28 cellular contexts compared by ENCODE assay signal in genomic region chr9:124398191-124398590, GRCh38. TPM values are rescaled to one million over a fixed set of nuclear protein-coding genes. Genes with fewer than 3 reads are reported as not detected.
"Had no signal": no experiment of that assay in that cellular context is flagged by ENCODE, and none has a peak within 500 bp of the region (broad histone marks: within the 10 kb centered on the region; RNA-seq: fewer than 3 reads in every experiment).

No MANE protein-coding gene starts in this region.

- H3K27ac ChIP-seq: epithelial cell of prostate, esophagus squamous epithelium, left ventricle myocardium inferior, right lobe of liver, testis, transverse colon, VCaP had no signal

- H3K9me3 ChIP-seq: esophagus squamous epithelium, left ventricle myocardium inferior, right lobe of liver, testis, transverse colon had no signal

- DNase-seq: activated CD4-positive, alpha-beta memory T cell treated with anti-CD3 and anti-CD28 coated beads, Interleukin-2, amount 10 ng/mL, durations not matched to agents 7 days and 5 days; activated CD4-positive, alpha-beta T cell treated with anti-CD3 and anti-CD28 coated beads, Interleukin-2, amount 10 ng/mL, durations not matched to agents 24 days and 14 days; activated naive CD8-positive, alpha-beta T cell treated with anti-CD3 and anti-CD28 coated beads, Interleukin-2, amount 50 U/mL, for 24 hours; activated T-cell treated with anti-CD3 and anti-CD28 coated beads, Interleukin-2, amount 50 U/mL, for 4 hours; dermis blood vessel endothelial cell; effector CD4-positive, alpha-beta T cell; esophagus squamous epithelium; left ventricle myocardium inferior; naive B cell; right lobe of liver; stimulated activated CD4-positive, alpha-beta T cell treated with anti-CD3 and anti-CD28 coated beads, Interleukin-2, amount 100 ng/mL, for 48 hours; stimulated activated naive CD8-positive, alpha-beta T cell treated with anti-CD3 and anti-CD28 coated beads, Interleukin-15, Interleukin-2, amounts not matched to agents 100 U/mL and 50 U/mL, for 24 hours; T-cell; testis; transverse colon had no signal

- H3K4me3 ChIP-seq: esophagus squamous epithelium, left ventricle myocardium inferior, lung, right lobe of liver, testis, transverse colon had no signal

- H3K27me3 Mint-ChIP-seq: activated CD4-positive, alpha-beta memory T cell treated with anti-CD3 and anti-CD28 coated beads, Interleukin-2, amount 10 ng/mL, durations not matched to agents 7 days and 5 days; activated CD4-positive, alpha-beta T cell treated with anti-CD3 and anti-CD28 coated beads, Interleukin-2, amount 10 ng/mL, durations not matched to agents 24 days and 14 days; activated naive CD4-positive, alpha-beta T cell treated with anti-CD3 and anti-CD28 coated beads, Interleukin-2, amount 50 U/mL, for 24 hours; activated naive CD8-positive, alpha-beta T cell treated with anti-CD3 and anti-CD28 coated beads, Interleukin-2, amount 50 U/mL, for 24 hours; naive B cell; T-cell had no signal

- H3K27me3 ChIP-seq: esophagus squamous epithelium, right lobe of liver, testis, transverse colon had no signal

- ATAC-seq: activated CD4-positive, CD25-positive, alpha-beta regulatory T cell treated with anti-CD3 and anti-CD28 coated beads, Interleukin-2, amount 50 U/mL, for 24 hours; activated naive CD8-positive, alpha-beta T cell treated with anti-CD3 and anti-CD28 coated beads, Interleukin-2, amount 50 U/mL, for 24 hours; activated T-cell treated with anti-CD3 and anti-CD28 coated beads, Interleukin-2, amount 50 U/mL, for 4 hours; right lobe of liver; stimulated activated naive CD8-positive, alpha-beta T cell treated with anti-CD3 and anti-CD28 coated beads, Interleukin-15, Interleukin-2, amounts not matched to agents 100 U/mL and 50 U/mL, for 24 hours; T-cell had no signal

- H3K27ac Mint-ChIP-seq: activated CD4-positive, alpha-beta memory T cell treated with anti-CD3 and anti-CD28 coated beads, Interleukin-2, amount 10 ng/mL, durations not matched to agents 7 days and 5 days; activated CD4-positive, alpha-beta T cell treated with anti-CD3 and anti-CD28 coated beads, Interleukin-2, amount 10 ng/mL, durations not matched to agents 24 days and 14 days; activated naive CD4-positive, alpha-beta T cell treated with anti-CD3 and anti-CD28 coated beads, Interleukin-2, amount 50 U/mL, for 24 hours; activated naive CD8-positive, alpha-beta T cell treated with anti-CD3 and anti-CD28 coated beads, Interleukin-2, amount 50 U/mL, for 24 hours; activated T-helper 2 cell treated with anti-CD3 and anti-CD28 coated beads, Interferon-gamma antibody, Interleukin-2, Interleukin-4, amounts not matched to agents 10 μg/mL and 5 μg/mL and 100 μg/mL, durations not matched to agents 14 hours and 24 hours and 36 hours; T-cell had no signal

- H3K4me3 Mint-ChIP-seq: activated CD4-positive, alpha-beta memory T cell treated with anti-CD3 and anti-CD28 coated beads, Interleukin-2, amount 10 ng/mL, durations not matched to agents 7 days and 5 days; activated CD4-positive, alpha-beta T cell treated with anti-CD3 and anti-CD28 coated beads, Interleukin-2, amount 10 ng/mL, durations not matched to agents 24 days and 14 days; activated naive CD4-positive, alpha-beta T cell treated with anti-CD3 and anti-CD28 coated beads, Interleukin-2, amount 50 U/mL, for 24 hours; activated naive CD8-positive, alpha-beta T cell treated with anti-CD3 and anti-CD28 coated beads, Interleukin-2, amount 50 U/mL, for 24 hours; activated T-cell treated with anti-CD3 and anti-CD28 coated beads, Interleukin-2, amount 50 U/mL, for 4 hours; naive B cell; T-cell had no signal

- H3K9me3 Mint-ChIP-seq: activated CD4-positive, alpha-beta memory T cell treated with anti-CD3 and anti-CD28 coated beads, Interleukin-2, amount 10 ng/mL, durations not matched to agents 7 days and 5 days; activated CD4-positive, alpha-beta T cell treated with anti-CD3 and anti-CD28 coated beads, Interleukin-2, amount 10 ng/mL, durations not matched to agents 24 days and 14 days; activated naive CD4-positive, alpha-beta T cell treated with anti-CD3 and anti-CD28 coated beads, Interleukin-2, amount 50 U/mL, for 24 hours; activated naive CD8-positive, alpha-beta T cell treated with anti-CD3 and anti-CD28 coated beads, Interleukin-2, amount 50 U/mL, for 24 hours; activated T-cell treated with anti-CD3 and anti-CD28 coated beads, Interleukin-2, amount 50 U/mL, for 4 hours; activated T-helper 2 cell treated with anti-CD3 and anti-CD28 coated beads, Interferon-gamma antibody, Interleukin-2, Interleukin-4, amounts not matched to agents 10 μg/mL and 5 μg/mL and 100 μg/mL, durations not matched to agents 14 hours and 24 hours and 36 hours; naive B cell; T-cell had no signal

RNA-seq across cellular contexts. Expression of gene ADGRD2, which starts 52.1 kb away (rescaled TPM):
- total RNA-seq: activated CD4-positive, alpha-beta memory T cell treated with anti-CD3 and anti-CD28 coated beads, Interleukin-2, amount 10 ng/mL, durations not matched to agents 7 days and 5 days; activated CD4-positive, alpha-beta T cell treated with anti-CD3 and anti-CD28 coated beads, Interleukin-2, amount 10 ng/mL, durations not matched to agents 24 days and 14 days; activated T-cell treated with anti-CD3 and anti-CD28 coated beads, Interleukin-2, amount 50 U/mL, for 4 hours; activated T-helper 2 cell treated with anti-CD3 and anti-CD28 coated beads, Interferon-gamma antibody, Interleukin-2, Interleukin-4, amounts not matched to agents 10 μg/mL and 5 μg/mL and 100 μg/mL, durations not matched to agents 14 hours and 24 hours and 36 hours; dermis blood vessel endothelial cell; frontal cortex; left ventricle myocardium inferior; lung; omental fat pad; posterior vena cava; renal cortical epithelial cell; right lobe of liver; skeletal muscle tissue; T-cell; transverse colon; urinary bladder had no signal
- polyA plus RNA-seq: lung, neural cell, urinary bladder had no signal
